ENCODE assay signal across 13 cellular contexts in the genomic region with DNA sequence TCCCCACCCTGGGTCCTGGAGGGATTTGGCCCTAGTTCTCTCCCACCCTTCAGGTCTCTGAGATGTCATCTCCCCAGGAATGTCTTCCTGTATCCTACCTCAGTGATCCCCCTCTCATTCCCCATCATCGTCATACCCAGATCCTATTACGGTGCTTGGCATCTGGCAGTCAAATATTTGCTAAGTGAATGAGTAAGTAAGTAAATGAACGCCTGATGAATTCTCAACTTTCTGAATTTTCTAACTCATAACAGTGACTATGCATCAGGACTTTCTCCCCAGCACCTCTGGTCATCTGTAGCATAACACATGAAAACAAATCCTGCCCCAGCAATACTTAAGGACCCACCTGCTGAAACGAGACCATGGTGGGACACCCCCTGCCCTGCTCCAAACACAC.
"Had no signal": no experiment of that assay in that cellular context is flagged by ENCODE, and none has a peak within 500 bp of the region (broad histone marks: within the 10 kb centered on the region; RNA-seq: fewer than 3 reads in every experiment).

No MANE protein-coding gene starts in this region.

- ATAC-seq: activated CD4-positive, CD25-positive, alpha-beta regulatory T cell treated with anti-CD3 and anti-CD28 coated beads, Interleukin-2, amount 50 U/mL, for 24 hours; effector memory CD8-positive, alpha-beta T cell; gastroesophageal sphincter had no signal

- H3K9me3 Mint-ChIP-seq: activated naive CD4-positive, alpha-beta T cell treated with anti-CD3 and anti-CD28 coated beads, Interleukin-2, amount 10 ng/mL, durations not matched to agents 7 days and 5 days; activated T-helper 2 cell treated with anti-CD3 and anti-CD28 coated beads, Interferon-gamma antibody, Interleukin-2, Interleukin-4, amounts not matched to agents 10 μg/mL and 5 μg/mL and 100 μg/mL, durations not matched to agents 14 hours and 24 hours and 36 hours; effector memory CD8-positive, alpha-beta T cell had no signal

- H3K4me3 Mint-ChIP-seq: activated naive CD4-positive, alpha-beta T cell treated with anti-CD3 and anti-CD28 coated beads, Interleukin-2, amount 10 ng/mL, durations not matched to agents 7 days and 5 days; central memory CD8-positive, alpha-beta T cell; effector memory CD8-positive, alpha-beta T cell had no signal

- H3K79me2 ChIP-seq: hepatocyte had no signal

- H3K27me3 Mint-ChIP-seq: activated naive CD4-positive, alpha-beta T cell treated with anti-CD3 and anti-CD28 coated beads, Interleukin-2, amount 10 ng/mL, durations not matched to agents 7 days and 5 days had no signal

- H3K27me3 ChIP-seq: gastroesophageal sphincter, hepatocyte, thyroid gland had no signal

- DNase-seq: activated naive CD4-positive, alpha-beta T cell treated with anti-CD3 and anti-CD28 coated beads, Interleukin-2, amount 10 ng/mL, durations not matched to agents 7 days and 5 days; effector memory CD8-positive, alpha-beta T cell; retina; stimulated activated CD4-positive, alpha-beta T cell treated with anti-CD3 and anti-CD28 coated beads, Interleukin-15, amount 100 ng/mL, for 24 hours; stimulated activated CD4-positive, alpha-beta T cell treated with anti-CD3 and anti-CD28 coated beads, Interleukin-4, amount 100 ng/mL, for 24 hours; thyroid gland had no signal

- H3K4me1 Mint-ChIP-seq: central memory CD8-positive, alpha-beta T cell had no signal

- H3K36me3 ChIP-seq: gastroesophageal sphincter, neutrophil, thyroid gland had no signal

- H3K4me2 ChIP-seq: hepatocyte had no signal

- H3K4me3 ChIP-seq: gastroesophageal sphincter, hepatocyte, thyroid gland had no signal

- H3K9me3 ChIP-seq: gastroesophageal sphincter, neutrophil, thyroid gland had no signal

- H3K27ac Mint-ChIP-seq: activated T-helper 2 cell treated with anti-CD3 and anti-CD28 coated beads, Interferon-gamma antibody, Interleukin-2, Interleukin-4, amounts not matched to agents 10 μg/mL and 5 μg/mL and 100 μg/mL, durations not matched to agents 14 hours and 24 hours and 36 hours; effector memory CD8-positive, alpha-beta T cell had no signal

- H3K27ac ChIP-seq: epithelial cell of prostate, gastroesophageal sphincter, hepatocyte, neutrophil, thyroid gland had no signal

- H3K36me3 Mint-ChIP-seq: activated naive CD4-positive, alpha-beta T cell treated with anti-CD3 and anti-CD28 coated beads, Interleukin-2, amount 10 ng/mL, durations not matched to agents 7 days and 5 days had no signal

- H2AFZ ChIP-seq: hepatocyte had no signal
